Comparison of ENCODE assay signal across 1 cellular context in genomic region chr10:110833941-110834621, GRCh38.
A peak's percentile ranks its signal among the peaks of the same experiment; 100 is the strongest.
TF ChIP-seq lines count a peak whose summit lies in the region.

No MANE protein-coding gene starts in this region.

TF ChIP-seq in HepG2, 621 proteins besides CTCF, POLR2A, EP300 and RAD21 (continued from another document and continues in another):
- TF ChIP-seq ZNF646 (CRISPR knock-in tag; IDR thresholded peaks at IDR 0.05), result no peak
- TF ChIP-seq ZNF225 (CRISPR knock-in tag; IDR thresholded peaks at IDR 0.05), result no peak
- TF ChIP-seq KIAA2018 (CRISPR knock-in tag; IDR thresholded peaks at IDR 0.05; ENCODE audit: borderline replicate concordance), result no peak
- TF ChIP-seq ZBTB38 (CRISPR knock-in tag; IDR thresholded peaks at IDR 0.05), result 0 out of 2 replicates have a peak, but pooled peaks have one; percentile 36
- peak; percentile 12; the same call in 1 of the 2 replicates for TF ChIP-seq ZFX (CRISPR knock-in tag; IDR thresholded peaks at IDR 0.05; ENCODE audit: low read depth)
- TF ChIP-seq KLF13 (CRISPR knock-in tag; IDR thresholded peaks at IDR 0.05), result no peak
- TF ChIP-seq ZFY (CRISPR knock-in tag; IDR thresholded peaks at IDR 0.05), result peak; percentile 22; the same call in 1 of the 2 replicates
- TF ChIP-seq CENPT (CRISPR knock-in tag; IDR thresholded peaks at IDR 0.05; ENCODE audit: low read depth), result no peak
- no peak for TF ChIP-seq CERS6 (CRISPR knock-in tag; IDR thresholded peaks at IDR 0.05)
- TF ChIP-seq SMAD9 (CRISPR knock-in tag; IDR thresholded peaks at IDR 0.05), result no peak
- no peak for TF ChIP-seq EHMT2 (IDR thresholded peaks at IDR 0.05; ENCODE audit: borderline replicate concordance, low read depth, low read length)
- no peak for TF ChIP-seq ZNF263 (CRISPR knock-in tag; IDR thresholded peaks at IDR 0.05)
- no peak for TF ChIP-seq IRF9 (CRISPR knock-in tag; IDR thresholded peaks at IDR 0.05; ENCODE audit: borderline replicate concordance)
- TF ChIP-seq MYC (CRISPR knock-in tag; IDR thresholded peaks at IDR 0.05; ENCODE audit: borderline replicate concordance), result peak; percentile 24; the same call in 1 of the 2 replicates
- 0 out of 2 replicates have a peak, but pooled peaks have one; percentile 58 for TF ChIP-seq KDM1A (CRISPR knock-in tag; IDR thresholded peaks at IDR 0.05)
- TF ChIP-seq HES4 (CRISPR knock-in tag; IDR thresholded peaks at IDR 0.05; ENCODE audit: borderline replicate concordance), result no peak
- no peak for TF ChIP-seq HIC2 (CRISPR knock-in tag; IDR thresholded peaks at IDR 0.05; ENCODE audit: low read depth)
- no peak for TF ChIP-seq SALL1 (CRISPR knock-in tag; IDR thresholded peaks at IDR 0.05)
- no peak for TF ChIP-seq SSRP1 (CRISPR knock-in tag; IDR thresholded peaks at IDR 0.05)
- no peak for TF ChIP-seq ZNF292 (CRISPR knock-in tag; IDR thresholded peaks at IDR 0.05; ENCODE audit: borderline replicate concordance, low read depth)
- TF ChIP-seq ZNF501 (CRISPR knock-in tag; IDR thresholded peaks at IDR 0.05), result peak; percentile 14; the same call in 1 of the 2 replicates
- TF ChIP-seq CEBPB (IDR thresholded peaks at IDR 0.05; ENCODE audit: borderline replicate concordance, low read depth, low read length), result no peak
- TF ChIP-seq NR2F1 (CRISPR knock-in tag; IDR thresholded peaks at IDR 0.05), result no peak
- 0 out of 2 replicates have a peak, but pooled peaks have one; percentile 31 for TF ChIP-seq REPIN1 (CRISPR knock-in tag; IDR thresholded peaks at IDR 0.05; ENCODE audit: borderline replicate concordance, low read depth)
- peak; percentile 48; the same call in 1 of the 2 replicates for TF ChIP-seq ADNP (CRISPR knock-in tag; IDR thresholded peaks at IDR 0.05)
- TF ChIP-seq RARG (CRISPR knock-in tag; IDR thresholded peaks at IDR 0.05; ENCODE audit: low read depth), result no peak
- TF ChIP-seq SP140L (CRISPR knock-in tag; IDR thresholded peaks at IDR 0.05; ENCODE audit: borderline replicate concordance), result no peak
- TF ChIP-seq NR1H2 (CRISPR knock-in tag; IDR thresholded peaks at IDR 0.05; ENCODE audit: borderline replicate concordance, low read depth), result no peak; the same call in 1 of the 2 replicates
- TF ChIP-seq ATF3 (CRISPR knock-in tag; IDR thresholded peaks at IDR 0.05), result no peak
- peak; percentile 97 for TF ChIP-seq ZNF629 (CRISPR knock-in tag; conservative IDR thresholded peaks at IDR 0.05)
- no peak for TF ChIP-seq REST (IDR thresholded peaks at IDR 0.05; ENCODE audit: borderline replicate concordance in 1 of 2, low read depth in 1 of 2, low read length in 2 of 2)
- no peak for TF ChIP-seq HDAC2 (CRISPR knock-in tag; IDR thresholded peaks at IDR 0.05)
- no peak for TF ChIP-seq NFRKB (IDR thresholded peaks at IDR 0.05)
- no peak for TF ChIP-seq DDIT3 (CRISPR knock-in tag; IDR thresholded peaks at IDR 0.05)
- TF ChIP-seq ATF1 (CRISPR knock-in tag; IDR thresholded peaks at IDR 0.05), result no peak
- no peak for TF ChIP-seq SRSF4 (IDR thresholded peaks at IDR 0.05; ENCODE audit: low read depth, low read length, poor library complexity, severe bottlenecking)
- TF ChIP-seq YY1 (IDR thresholded peaks at IDR 0.05; ENCODE audit: insufficient read depth, insufficient replicate concordance, low read depth, low read length), result no peak
- no peak for TF ChIP-seq ZNF776 (CRISPR knock-in tag; IDR thresholded peaks at IDR 0.05)
